32 cellular contexts compared by ENCODE assay signal in genomic region chr11:120329556-120329955, GRCh38. TPM values are rescaled to one million over a fixed set of nuclear protein-coding genes. Genes with fewer than 3 reads are reported as not detected.
"Had no signal": no experiment of that assay in that cellular context is flagged by ENCODE, and none has a peak within 500 bp of the region (broad histone marks: within the 10 kb centered on the region; RNA-seq: fewer than 3 reads in every experiment).

No MANE protein-coding gene starts in this region.

- H3K27me3 ChIP-seq: adrenal gland, esophagus muscularis mucosa, foreskin keratinocyte, pancreas, sigmoid colon, thyroid gland, upper lobe of right lung had no signal

- ATAC-seq: foreskin keratinocyte; heart right ventricle; left lung; naive thymus-derived CD4-positive, alpha-beta T cell; pancreas; stimulated activated naive B cell treated with anti-CD40 and anti-IgM and Interleukin-4, amounts not matched to agents 10 μg/mL and 1 μg/mL and 100 μg/mL, for 72 hours; upper lobe of right lung had no signal

- H3K27ac Mint-ChIP-seq: activated CD4-positive, alpha-beta memory T cell treated with anti-CD3 and anti-CD28 coated beads for 36 hours; activated CD4-positive, alpha-beta T cell treated with anti-CD3 and anti-CD28 coated beads, Interleukin-2, amount 10 ng/mL, durations not matched to agents 24 days and 14 days; activated naive CD4-positive, alpha-beta T cell treated with anti-CD3 and anti-CD28 coated beads for 36 hours; activated naive CD8-positive, alpha-beta T cell treated with anti-CD3 and anti-CD28 coated beads for 36 hours; activated T-helper 1 cell treated with anti-CD3 and anti-CD28 coated beads, Interleukin-12 subunit alpha, Interleukin-12 subunit beta, Interleukin-2, Interleukin-4 antibody, amounts not matched to agents 30 ng/mL and 10 ng/mL and 1 ng/mL, durations not matched to agents 14 hours and 24 hours and 36 hours; endodermal cell; naive thymus-derived CD4-positive, alpha-beta T cell; T-helper 1 cell treated with Interleukin-12 subunit alpha and Interleukin-12 subunit beta and Interleukin-4 antibody, amounts not matched to agents 30 μg/mL and 1 μg/mL, for 36 hours had no signal

- H3K36me3 ChIP-seq: left lung, pancreas, prostate gland had no signal

- H3K9me3 ChIP-seq: adrenal gland, esophagus muscularis mucosa, heart right ventricle, left lung, pancreas, prostate gland, sigmoid colon, stomach, thyroid gland, upper lobe of right lung had no signal

- H3K4me1 ChIP-seq: prostate gland had no signal

- H3K9me3 Mint-ChIP-seq: activated CD4-positive, alpha-beta memory T cell treated with anti-CD3 and anti-CD28 coated beads for 36 hours; activated naive CD4-positive, alpha-beta T cell treated with anti-CD3 and anti-CD28 coated beads for 36 hours; activated T-helper 1 cell treated with anti-CD3 and anti-CD28 coated beads, Interleukin-12 subunit alpha, Interleukin-12 subunit beta, Interleukin-2, Interleukin-4 antibody, amounts not matched to agents 30 ng/mL and 10 ng/mL and 1 ng/mL, durations not matched to agents 14 hours and 24 hours and 36 hours; endodermal cell; mesothelial cell of epicardium; stimulated activated naive B cell treated with anti-CD40 and anti-IgM and Interleukin-4, amounts not matched to agents 10 μg/mL and 1 μg/mL and 100 μg/mL, for 72 hours; T-helper 1 cell treated with Interleukin-12 subunit alpha and Interleukin-12 subunit beta and Interleukin-4 antibody, amounts not matched to agents 30 μg/mL and 1 μg/mL, for 36 hours had no signal

- H3K4me3 Mint-ChIP-seq: activated CD4-positive, alpha-beta memory T cell treated with anti-CD3 and anti-CD28 coated beads for 36 hours; activated CD4-positive, alpha-beta T cell treated with anti-CD3 and anti-CD28 coated beads, Interleukin-2, amount 10 ng/mL, durations not matched to agents 24 days and 14 days; activated naive CD4-positive, alpha-beta T cell treated with anti-CD3 and anti-CD28 coated beads for 36 hours; activated naive CD8-positive, alpha-beta T cell treated with anti-CD3 and anti-CD28 coated beads for 36 hours; activated T-helper 1 cell treated with anti-CD3 and anti-CD28 coated beads, Interleukin-12 subunit alpha, Interleukin-12 subunit beta, Interleukin-2, Interleukin-4 antibody, amounts not matched to agents 30 ng/mL and 10 ng/mL and 1 ng/mL, durations not matched to agents 14 hours and 24 hours and 36 hours; endodermal cell; mesothelial cell of epicardium; naive thymus-derived CD4-positive, alpha-beta T cell; stimulated activated naive B cell treated with anti-CD40 and anti-IgM and Interleukin-4, amounts not matched to agents 10 μg/mL and 1 μg/mL and 100 μg/mL, for 72 hours; T-helper 1 cell treated with Interleukin-12 subunit alpha and Interleukin-12 subunit beta and Interleukin-4 antibody, amounts not matched to agents 30 μg/mL and 1 μg/mL, for 36 hours had no signal

- FAIRE-seq: small intestine had no signal

- H3K36me3 Mint-ChIP-seq: activated CD4-positive, alpha-beta memory T cell treated with anti-CD3 and anti-CD28 coated beads for 36 hours had no signal

- H3K4me3 ChIP-seq: adrenal gland, esophagus muscularis mucosa, heart right ventricle, left lung, pancreas, prostate gland, sigmoid colon, stomach, thyroid gland, upper lobe of right lung had no signal

- H3K27ac ChIP-seq: esophagus muscularis mucosa, foreskin keratinocyte, left lung, pancreas, prostate gland, sigmoid colon, stomach, thyroid gland, upper lobe of right lung, WERI-Rb-1 had no signal

- DNase-seq: activated CD4-positive, alpha-beta memory T cell treated with anti-CD3 and anti-CD28 coated beads for 36 hours; activated CD4-positive, alpha-beta T cell treated with anti-CD3 and anti-CD28 coated beads, Interleukin-2, amount 10 ng/mL, durations not matched to agents 24 days and 14 days; activated CD4-positive, CD25-positive, alpha-beta regulatory T cell treated with anti-CD3 and anti-CD28 coated beads, Interleukin-2, amount 50 U/mL, for 72 hours; activated CD8-positive, alpha-beta memory T cell treated with anti-CD3 and anti-CD28 coated beads, Interleukin-2, amount 50 U/mL, for 4 hours; activated effector memory CD4-positive, alpha-beta T cell treated with anti-CD3 and anti-CD28 coated beads, Interleukin-2, amount 50 U/mL, for 16 hours; activated naive CD4-positive, alpha-beta T cell treated with anti-CD3 and anti-CD28 coated beads for 36 hours; activated naive CD8-positive, alpha-beta T cell treated with anti-CD3 and anti-CD28 coated beads for 36 hours; activated T-cell treated with anti-CD3 and anti-CD28 coated beads, Interleukin-2, amount 50 U/mL, for 1 hour; adrenal gland; aorta; caudate nucleus; endodermal cell; foreskin keratinocyte; heart right ventricle; kidney glomerular epithelial cell; left lung; mammary epithelial cell; naive thymus-derived CD4-positive, alpha-beta T cell; pancreas; sigmoid colon; small intestine; stimulated activated naive B cell treated with anti-CD40 and anti-IgM and Interleukin-4, amounts not matched to agents 10 μg/mL and 1 μg/mL and 100 μg/mL, for 72 hours; stomach; T-helper 9 cell; thyroid gland; upper lobe of right lung; WERI-Rb-1 had no signal

RNA-seq across cellular contexts. Expression of gene TLCD5, which starts 4.5 kb away (rescaled TPM):
- polyA plus RNA-seq: naive thymus-derived CD4-positive, alpha-beta T cell had no signal
